ENCODE assay signal across 16 cellular contexts in the genomic region with DNA sequence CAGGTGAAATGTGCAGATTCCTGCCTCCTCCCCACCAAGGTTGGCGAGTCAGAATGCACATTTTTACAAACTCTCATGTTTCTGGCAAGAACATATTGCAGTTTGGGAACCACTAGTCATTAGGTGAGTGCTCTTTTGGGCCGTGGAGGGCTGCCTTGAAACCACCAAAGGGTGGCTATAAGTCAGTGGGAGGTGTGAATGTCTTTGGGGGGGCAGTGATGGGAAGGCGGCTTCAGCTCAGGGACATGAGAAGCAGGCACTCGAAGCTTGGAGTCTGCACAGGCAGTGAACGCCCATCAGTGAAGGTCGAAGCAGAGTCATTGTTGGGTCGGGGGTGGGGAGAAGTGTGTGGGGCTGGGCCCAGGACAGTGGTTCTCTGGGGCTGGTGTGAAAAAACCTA. TPM values are rescaled to one million over a fixed set of nuclear protein-coding genes. Genes with fewer than 3 reads are reported as not detected.
DNase-seq lines count a peak whose midpoint lies in the region; ATAC-seq, FAIRE-seq and TF ChIP-seq lines count a peak whose summit lies in the region.
"Had no signal": no experiment of that assay in that cellular context is flagged by ENCODE, and none has a peak within 500 bp of the region (broad histone marks: within the 10 kb centered on the region; RNA-seq: fewer than 3 reads in every experiment).

No MANE protein-coding gene starts in this region.

- no peaks in the 10 kb centered on the region for H3K27me3 ChIP-seq in parathyroid adenoma (ENCODE audit: control insufficient read depth, insufficient read depth, low read length)
- no peaks in the 10 kb centered on the region for H3K27me3 ChIP-seq in psoas muscle (ENCODE audit: insufficient read depth in 3 of 3, low read length in 2 of 3)
- H3K27me3 ChIP-seq in pancreas: no peaks in the 10 kb centered on the region
- H3K27me3 ChIP-seq: BLaER1 had no signal

- H3K27ac ChIP-seq in parathyroid adenoma (peak overlapping the region; percentile 41), psoas muscle (no peak overlapping the region), pancreas (no peak overlapping the region)
- H3K27ac ChIP-seq: 22Rv1, BLaER1 had no signal

- H3K4me1 ChIP-seq in parathyroid adenoma (peaks cover 8% of the 10 kb centered on the region), psoas muscle (no peaks in the 10 kb centered on the region), pancreas (no peaks in the 10 kb centered on the region)
- H3K4me1 ChIP-seq: BLaER1, Caco-2 had no signal

- peak overlapping the region; percentile 52 for H2AFZ ChIP-seq in parathyroid adenoma

- no peaks in the 10 kb centered on the region for H3K9me3 ChIP-seq in parathyroid adenoma (ENCODE audit: control insufficient read depth, low read length)
- H3K9me3 ChIP-seq in psoas muscle: no peaks in the 10 kb centered on the region
- no peaks in the 10 kb centered on the region for H3K9me3 ChIP-seq in pancreas
- H3K9me3 ChIP-seq: BLaER1, Caco-2 had no signal

- no peak overlapping the region for H3K4me2 ChIP-seq in parathyroid adenoma (ENCODE audit: low read length)
- H3K4me2 ChIP-seq: BLaER1 had no signal

- no peaks in the 10 kb centered on the region for H3K79me2 ChIP-seq in parathyroid adenoma

- TF ChIP-seq CTCF in parathyroid adenoma (IDR thresholded peaks at IDR 0.05): no peak
- TF ChIP-seq CTCF in psoas muscle (IDR thresholded peaks at IDR 0.05): no peak
- no peak for TF ChIP-seq CTCF in pancreas (IDR thresholded peaks at IDR 0.05)

- DNase-seq in cardiac septum (ENCODE audit: low spot score) (peak; percentile 63), Right ventricle myocardium superior (no peak), islet precursor cell (peak; percentile 35), psoas muscle (no peak), pancreas (no peak)
- DNase-seq: AML-193; Caco-2; CD8-positive, alpha-beta memory T cell; GF-D8; H7; IMR-90 had no signal

- H3K4me3 ChIP-seq in parathyroid adenoma (ENCODE audit: low read depth, low read length): no peak overlapping the region
- H3K4me3 ChIP-seq in psoas muscle: no peak overlapping the region
- no peak overlapping the region for H3K4me3 ChIP-seq in pancreas
- H3K4me3 ChIP-seq: BLaER1 had no signal

- ATAC-seq in Right ventricle myocardium superior (ENCODE audit: poor library complexity) (no peak), GM19328 (IDR thresholded peaks at IDR 0.05; ENCODE audit: unreplicated experiment) (no peak), psoas muscle (no peak), pancreas (no peak)

- WGBS in psoas muscle, 3 donors: 74 to 77% (median 75%) methylated on average over 7 of the region's 7 CpGs
- 58 to 65% methylated on average over 7 of the region's 7 CpGs for WGBS in pancreas, 2 donors

- FAIRE-seq in pancreas (lab: Jason Lieb, UNC): no peak

- H3K36me3 ChIP-seq in parathyroid adenoma (ENCODE audit: control insufficient read depth, insufficient read depth, low read length) (no peaks in the 10 kb centered on the region), psoas muscle (ENCODE audit: insufficient read depth in 1 of 2, low read depth in 1 of 2) (no peaks in the 10 kb centered on the region), pancreas (no peaks in the 10 kb centered on the region)
- H3K36me3 ChIP-seq: BLaER1 had no signal

- no peak overlapping the region for H3K9ac ChIP-seq in parathyroid adenoma
- H3K9ac ChIP-seq: BLaER1 had no signal

- intact Hi-C loops in cardiac septum (cut with DNase I) (no loop called here), Right ventricle myocardium superior (cut with DNase I) (no loop called here), psoas muscle (cut with DNase I) (no loop called here), pancreas (cut with DNase I) (no loop called here)

RNA-seq across cellular contexts. Expression of a gene that starts 1.1 kb away (rescaled TPM):
- total RNA-seq in cardiac septum (not detected), Right ventricle myocardium superior (not detected), psoas muscle (under 1 TPM in 2 of 4 donors, not detected in 2; 0.06 to 0.13 TPM), pancreas (under 1 TPM in 3 of 6 donors, not detected in 3; 0.05 to 0.14 (median 0.12) TPM)
- polyA plus RNA-seq in psoas muscle (under 1 TPM in 2 of 3 donors, not detected in 1; 0.03 TPM), pancreas (under 1 TPM; 0.04 to 0.26 TPM)
- total RNA-seq: A673; CD8-positive, alpha-beta memory T cell; H7; IMR-90 had no signal
- polyA plus RNA-seq: CD8-positive, alpha-beta memory T cell had no signal

Comparison
In these comparisons a context has a peak if more than half of its experiments do, and no peak if none do; other contexts are left out.
1. DNase-seq: peak in cardiac septum (single experiment) and islet precursor cell (single experiment); none in Right ventricle myocardium superior (single experiment), psoas muscle (0 of 2) and pancreas (0 of 6).